Comparison of ENCODE assay signal across 8 cellular contexts in genomic region chr2:102396012-102396411, GRCh38. TPM values are rescaled to one million over a fixed set of nuclear protein-coding genes. Genes with fewer than 3 reads are reported as not detected.
"Had no signal": no experiment of that assay in that cellular context is flagged by ENCODE, and none has a peak within 500 bp of the region (broad histone marks: within the 10 kb centered on the region; RNA-seq: fewer than 3 reads in every experiment).

No MANE protein-coding gene starts in this region.

- FAIRE-seq: GM12878, GM12891, GM12892, GM18507, GM19239 had no signal

- DNase-seq: GDM1, GF-D8 had no signal

- ATAC-seq: GM12878 had no signal

- H3K4me3 ChIP-seq: GM12878 had no signal

RNA-seq across cellular contexts. Expression of gene IL18RAP, which starts 26.9 kb away (rescaled TPM):
- total RNA-seq: G401 had no signal

RNA-seq across cellular contexts. Expression of gene IL18R1, which starts 40.4 kb away (rescaled TPM):
- total RNA-seq: G401 had no signal
